ENCODE assay signal across 7 cellular contexts in the genomic region with DNA sequence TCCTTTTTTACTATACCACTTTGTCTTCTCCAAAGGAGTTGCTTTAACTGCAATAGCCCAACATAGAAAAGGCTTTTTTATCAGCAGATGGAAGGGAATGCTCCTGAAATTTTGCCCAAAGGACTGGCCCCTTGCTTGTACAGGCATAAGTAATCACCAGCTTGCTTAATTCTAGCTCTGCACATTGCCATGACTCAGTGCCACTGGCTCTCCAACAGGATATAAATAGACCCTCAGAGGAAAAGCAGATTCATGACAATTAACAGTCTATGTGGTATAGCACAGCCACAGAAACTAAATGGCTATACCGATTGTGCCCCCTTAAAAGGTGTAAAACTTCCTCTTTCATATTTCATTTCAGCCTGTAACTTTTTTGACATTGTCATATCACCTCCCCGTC.
DNase-seq lines count a peak whose midpoint lies in the region; ATAC-seq and TF ChIP-seq lines count a peak whose summit lies in the region.

No MANE protein-coding gene starts in this region.

- H3K9me3 Mint-ChIP-seq in type B pancreatic cell = peaks cover 6% of the 10 kb centered on the region

- no peaks in the 10 kb centered on the region for H3K9me3 ChIP-seq in T-helper 17 cell (ENCODE audit: control insufficient read depth, low read length, poor library complexity, severe bottlenecking)

- H3K36me3 ChIP-seq in H7 (replicated peaks; ENCODE audit: control insufficient read depth, insufficient read depth, low read length) = no peaks in the 10 kb centered on the region

- DNase-seq in cardiac fibroblast (ENCODE audit: low read depth in 2 of 2) (peak; percentile 67 to 91), stromal cell of bone marrow (ENCODE audit: low read depth) (peak; percentile 84), type B pancreatic cell (ENCODE audit: extremely low spot score, unreplicated experiment) (no peak), T-helper 17 cell (no peak), H7 (no peak)

- H3K27me3 ChIP-seq in H7 (ENCODE audit: control insufficient read depth, insufficient read depth, low read length) = no peaks in the 10 kb centered on the region; the same call in 1 of the 2 replicates

- H3K36me3 Mint-ChIP-seq in type B pancreatic cell (no peaks in the 10 kb centered on the region), T-helper 17 cell (ENCODE audit: low read depth) (no peaks in the 10 kb centered on the region)

- H3K4me3 ChIP-seq in cardiac fibroblast (replicated peaks in 1 of 2; ENCODE audit: low read depth in 2 of 2, low read length in 2 of 2) (no peak overlapping the region), H7 (ENCODE audit: insufficient read depth, low read depth, low read length) (no peak overlapping the region)

- H3K27me3 Mint-ChIP-seq in type B pancreatic cell (peaks cover 6% of the 10 kb centered on the region), T-helper 17 cell (no peaks in the 10 kb centered on the region)

- TF ChIP-seq CTCF in cardiac fibroblast (IDR thresholded peaks at IDR 0.05; ENCODE audit: low read depth, low read length) = no peak
- no peak for TF ChIP-seq CTCF in type B pancreatic cell (conservative IDR thresholded peaks at IDR 0.05)

- H3K4me1 Mint-ChIP-seq in type B pancreatic cell (ENCODE audit: unreplicated experiment) (peaks cover 6% of the 10 kb centered on the region), T-helper 17 cell (no peaks in the 10 kb centered on the region)

- no peak overlapping the region for H3K4me3 Mint-ChIP-seq in type B pancreatic cell
- H3K4me3 Mint-ChIP-seq in T-helper 17 cell = no peak overlapping the region

- ATAC-seq in GM19455 (IDR thresholded peaks at IDR 0.05; ENCODE audit: unreplicated experiment) (peak; percentile 74), HG03432 (IDR thresholded peaks at IDR 0.05; ENCODE audit: unreplicated experiment) (peak; percentile 95), T-helper 17 cell (no peak)

- H3K27ac Mint-ChIP-seq in type B pancreatic cell = no peak overlapping the region
- H3K27ac Mint-ChIP-seq in T-helper 17 cell = no peak overlapping the region

Comparison
In these comparisons a context has a peak if more than half of its experiments do, and no peak if none do; other contexts are left out.
1. DNase-seq: peak in cardiac fibroblast (2 of 2) and stromal cell of bone marrow (single experiment); none in type B pancreatic cell (single experiment), T-helper 17 cell (0 of 3) and H7 (single experiment).